ENCODE assay signal across 8 cellular contexts in the genomic region with DNA sequence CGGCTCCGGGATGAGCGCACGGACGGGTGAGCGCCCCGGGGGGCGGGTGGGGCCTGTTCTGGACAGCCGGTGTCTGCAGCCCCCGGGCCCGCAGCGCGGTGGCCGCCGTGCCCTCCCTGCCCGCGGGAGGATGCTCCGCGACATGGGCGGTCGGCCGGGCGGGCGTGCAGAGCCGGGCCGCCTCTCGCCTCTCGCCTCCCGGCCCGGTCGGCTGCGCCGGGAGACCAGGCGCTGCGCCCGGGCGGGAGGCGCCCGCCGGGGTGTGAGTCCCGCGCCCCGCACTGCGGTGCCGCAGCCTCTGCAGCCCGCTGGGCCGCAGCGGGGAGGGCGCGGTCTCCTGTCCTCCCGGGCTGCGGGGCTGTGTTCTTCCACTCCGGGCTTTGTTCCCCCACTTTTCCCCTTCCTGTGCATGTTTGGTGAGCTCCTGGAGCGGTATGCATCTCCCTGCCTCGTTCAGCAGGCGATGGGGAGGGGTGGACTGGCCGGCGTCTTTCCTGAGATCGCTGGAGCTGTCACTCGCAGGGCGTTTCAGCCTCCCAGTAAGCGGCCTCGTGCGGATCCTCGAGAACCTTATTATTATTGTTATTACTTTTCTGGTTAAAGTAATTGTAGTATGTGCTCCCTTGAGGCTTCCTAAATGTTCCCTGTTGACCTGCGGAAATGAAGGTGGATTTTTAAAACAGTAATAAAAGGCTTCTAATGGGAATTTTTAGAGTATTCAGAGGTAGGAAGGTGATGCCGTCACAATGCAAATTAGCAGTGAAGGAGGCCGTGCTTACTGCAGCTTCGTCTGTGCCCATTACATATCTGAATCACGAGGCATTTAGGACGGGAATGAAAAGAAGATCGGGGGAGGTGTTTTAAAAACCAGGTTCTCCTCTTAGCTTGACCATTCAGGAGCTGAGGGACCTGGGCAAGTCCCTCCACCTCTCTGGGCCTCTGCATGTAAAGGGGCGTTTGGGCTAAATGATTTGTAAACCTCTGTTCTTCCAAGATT. TPM values are rescaled to one million over a fixed set of nuclear protein-coding genes. Genes with fewer than 3 reads are reported as not detected.
DNase-seq lines count a peak whose midpoint lies in the region; ATAC-seq, FAIRE-seq and TF ChIP-seq lines count a peak whose summit lies in the region.

No MANE protein-coding gene starts in this region.

- H3K4me1 ChIP-seq in H1 (replicated peaks in 1 of 4; ENCODE audit: control insufficient read depth in 3 of 4, insufficient read depth in 4 of 4, low read length in 3 of 4) = peaks cover 0 to 3% (median 0%) of the 10 kb centered on the region in 4 experiments; a peak in 2 of 7 replicates
- peaks cover 15% of the 10 kb centered on the region for H3K4me1 ChIP-seq in upper lobe of right lung

- H2BK15ac ChIP-seq in H1 (ENCODE audit: low read length) = no peak overlapping the region

- POLR2A ChIA-PET in H1 (lab: Charles Lee; ENCODE audit: partially characterized antibody) = interaction anchor here (0.7 to 1.8 kb wide), 2 partner anchors 12 to 15 kb away, joined by 4 to 7 read pairs; partner anchors contain the start of gene LYSMD2

- FAIRE-seq in H1 (lab: Jason Lieb, UNC) = peak; percentile 55

- peaks cover 9% of the 10 kb centered on the region for H3K4me1 Mint-ChIP-seq in mesothelial cell of epicardium

- ATAC-seq in GM19395 (IDR thresholded peaks at IDR 0.05; ENCODE audit: unreplicated experiment) (peak; percentile 54), HG03460 (IDR thresholded peaks at IDR 0.05; ENCODE audit: unreplicated experiment) (peak; percentile 44), upper lobe of right lung (peak; percentile 50)

- no peaks in the 10 kb centered on the region for H3K36me3 ChIP-seq in H1 (ENCODE audit: control insufficient read depth in 2 of 4, insufficient read depth in 4 of 4, low read length in 3 of 4)
- no peaks in the 10 kb centered on the region for H3K36me3 ChIP-seq in upper lobe of right lung

- no peak overlapping the region for H3K56ac ChIP-seq in H1 (replicated peaks; ENCODE audit: insufficient read length, low read depth, low read length)

- H3K4me2 ChIP-seq in H1 (ENCODE audit: insufficient read depth in 1 of 2, low read depth in 2 of 2, low read length in 2 of 2) = peak overlapping the region; percentile 76 to 99

- H3K18ac ChIP-seq in H1 (ENCODE audit: extremely low read depth, low read length) = 0 out of 2 replicates have a peak overlapping the region, but pooled peaks have one; percentile 56

- H3K4me3 ChIP-seq in H1 (ENCODE audit: extremely low read depth in 1 of 4, insufficient read depth in 2 of 4, low read depth in 3 of 4, low read length in 4 of 4) = peak overlapping the region; percentile 54 to 75 (median 62)
- H3K4me3 ChIP-seq in upper lobe of right lung = peak overlapping the region; percentile 68

- no peak overlapping the region for H2BK12ac ChIP-seq in H1 (ENCODE audit: low read depth, low read length)

- TF ChIP-seq POLR2A in H1 (IDR thresholded peaks at IDR 0.05; ENCODE audit: control extremely low read depth in 1 of 2, low read depth in 2 of 2, low read length in 2 of 2) = no peak

- peak overlapping the region; percentile 71 for H3K27ac Mint-ChIP-seq in mesothelial cell of epicardium

- H3K23me2 ChIP-seq in H1 (ENCODE audit: low read depth, low read length) = peaks cover 7% of the 10 kb centered on the region; the same call in 1 of the 2 replicates

- peaks cover 2 to 3% of the 10 kb centered on the region in 2 experiments for H4K20me1 ChIP-seq in H1 (replicated peaks in 1 of 2; ENCODE audit: control insufficient read depth in 1 of 2, insufficient read depth in 2 of 2, low read length in 2 of 2)

- no peak overlapping the region for H3K4ac ChIP-seq in H1 (replicated peaks; ENCODE audit: insufficient read length, low read depth, low read length)

- DNase-seq in Caki2 (ENCODE audit: low read depth) (peak; percentile 23), T1000 (lab: John Stamatoyannopoulos, UW) (peak; percentile 22), H1 (ENCODE audit: low read depth in 1 of 2, low spot score in 2 of 2) (peak in 1 of 2 experiments; percentile 58), mesothelial cell of epicardium (ENCODE audit: low spot score in 2 of 2, unreplicated experiment in 2 of 2) (peak in 1 of 2 experiments; percentile 55), upper lobe of right lung (peak; percentile 67), foreskin melanocyte (no peak)

- no peak overlapping the region for H4K5ac ChIP-seq in H1 (ENCODE audit: insufficient read length, low read depth, low read length)

- no peaks in the 10 kb centered on the region for H3K9me3 ChIP-seq in H1 (ENCODE audit: insufficient read depth in 2 of 2, low read depth in 1 of 2, low read length in 1 of 2)
- H3K9me3 ChIP-seq in upper lobe of right lung = no peaks in the 10 kb centered on the region

- no peak for TF ChIP-seq EP300 in H1 (IDR thresholded peaks at IDR 0.05; ENCODE audit: borderline replicate concordance in 1 of 2, low read depth in 2 of 2, low read length in 2 of 2)

- H3K27me3 Mint-ChIP-seq in mesothelial cell of epicardium (ENCODE audit: low read depth) = peaks cover 63% of the 10 kb centered on the region

- CTCF ChIA-PET in H1 (lab: Charles Lee; ENCODE audit: partially characterized antibody) = interaction anchor here (0.5 to 1.3 kb wide), 5 partner anchors 9 to 49 kb away, joined by 3 to 4 read pairs (median 3); partner anchors contain the start of gene LYSMD2

- no peaks in the 10 kb centered on the region; the same call in 1 of the 2 replicates for H3K79me1 ChIP-seq in H1 (ENCODE audit: low read depth, low read length)

- WGBS in H1 (ENCODE audit: extremely low coverage in 1 of 2, insufficient coverage in 1 of 2, insufficient read length in 1 of 2, insufficient replicate concordance in 2 of 2, low coverage in 1 of 2, low lambda C conversion rate in 2 of 2, missing lambda C conversion rate in 1 of 2), 2 experiments = 4% methylated on average over 37 of the region's 73 CpGs; no CpG with 5 or more reads in 1 of the 2 experiments

- H4K8ac ChIP-seq in H1 (ENCODE audit: extremely low read depth, insufficient read depth, low read length) = no peak overlapping the region

- H3K14ac ChIP-seq in H1 (ENCODE audit: insufficient read length) = no peak overlapping the region

- H4K91ac ChIP-seq in H1 (replicated peaks; ENCODE audit: insufficient read length, low read length) = no peak overlapping the region

- H2BK120ac ChIP-seq in H1 (replicated peaks; ENCODE audit: low read depth, low read length) = no peak overlapping the region

- no peak overlapping the region for H2BK5ac ChIP-seq in H1 (ENCODE audit: low read depth, low read length)

- TF ChIP-seq RAD21 in H1 (IDR thresholded peaks at IDR 0.05 in 1 of 2, conservative IDR thresholded peaks at IDR 0.05 in 1 of 2; ENCODE audit: low read depth in 2 of 2, low read length in 2 of 2) = no peak

- H2BK20ac ChIP-seq in H1 (ENCODE audit: low read length) = no peak overlapping the region

- in situ Hi-C loops in Caki2 (cut with HindIII; ENCODE audit: low pct_unique_long_range_greater_than_20kb, low sequenced_read_pairs) = no loop called here

- peaks cover 13 to 36% (median 25%) of the 10 kb centered on the region in 4 experiments for H3K27me3 ChIP-seq in H1 (replicated peaks in 1 of 4; ENCODE audit: control insufficient read depth in 3 of 4, extremely low read depth in 1 of 4, insufficient read depth in 3 of 4, low read length in 3 of 4)
- no peaks in the 10 kb centered on the region for H3K27me3 ChIP-seq in upper lobe of right lung

- no peaks in the 10 kb centered on the region for H3K79me2 ChIP-seq in H1 (ENCODE audit: control insufficient read depth in 1 of 2, insufficient read depth in 2 of 2, low read length in 2 of 2)

- H3K9ac ChIP-seq in H1 (replicated peaks in 1 of 4; ENCODE audit: extremely low read depth in 1 of 4, low read depth in 3 of 4, low read length in 3 of 4) = peak overlapping the region in 1 of 4 experiments; percentile 63; a peak in 1 of 7 replicates

- intact Hi-C loops in upper lobe of right lung (cut with DNase I) = no loop called here

- peak overlapping the region; percentile 82; the same call in 1 of the 2 replicates for H2AFZ ChIP-seq in H1 (ENCODE audit: low read length)

- H3K4me3 Mint-ChIP-seq in mesothelial cell of epicardium = peak overlapping the region; percentile 86

- H3K27ac ChIP-seq in H1 (ENCODE audit: low read depth, low read length) (no peak overlapping the region), upper lobe of right lung (no peak overlapping the region)

- H3K9me3 Mint-ChIP-seq in mesothelial cell of epicardium = no peaks in the 10 kb centered on the region

- H2AK5ac ChIP-seq in H1 (ENCODE audit: low read depth, low read length) = no peak overlapping the region

- H3K36me3 Mint-ChIP-seq in mesothelial cell of epicardium = no peaks in the 10 kb centered on the region

- no peak overlapping the region for H3K23ac ChIP-seq in H1 (ENCODE audit: insufficient read length)

- TF ChIP-seq CTCF in H1 (IDR thresholded peaks at IDR 0.05; ENCODE audit: control extremely low read depth in 1 of 3, insufficient read depth in 1 of 3, low read depth in 1 of 3, low read length in 3 of 3) (no peak), mesothelial cell of epicardium (IDR thresholded peaks at IDR 0.05; ENCODE audit: unreplicated experiment) (no peak), upper lobe of right lung (IDR thresholded peaks at IDR 0.05) (no peak)

RNA-seq across cellular contexts. Expression of gene TMOD2, which starts 0.6 kb away (rescaled TPM):
- total RNA-seq in Caki2 (2014; rRNA removed; shearing (Covaris generic); ENCODE audit: low replicate concordance) = 0.09 and 0.71 TPM in 2 replicates
- 4.9 and 6.5 TPM in 2 replicates for total RNA-seq in H1 (2021; fragmentation: NEBNext Ultra II Directional; extraction: Animal tissue kit (Norgen Biotek cat#: 25700))
- 0.58 and 0.80 TPM in 2 replicates for polyA plus RNA-seq in H1 (2011; rRNA removed)
- 1.1 TPM for polyA plus RNA-seq in H1 (2011; cell fraction: cytosol; rRNA removed)
- polyA plus RNA-seq in H1 (2011; cell fraction: nucleus; rRNA removed) = 1.4 TPM
- polyA plus RNA-seq in H1 (2012, experiment 1 of 2) = 1.0 to 2.7 TPM (median 1.6 TPM) in 4 replicates
- polyA plus RNA-seq in H1 (2012, experiment 2 of 2) = 0.07 TPM
- 2.0 TPM for polyA plus RNA-seq in H1 (2013, experiment 1 of 2)
- polyA plus RNA-seq in H1 (2013, experiment 2 of 2) = 1.9 TPM
- 1.7 and 2.4 TPM in 2 replicates for polyA minus RNA-seq in H1 (2011; rRNA and poly(A)+ RNA removed)
- 2.6 TPM for polyA minus RNA-seq in H1 (2011; cell fraction: cytosol; rRNA and poly(A)+ RNA removed)
- 3.1 TPM for polyA minus RNA-seq in H1 (2011; cell fraction: nucleus; rRNA and poly(A)+ RNA removed)
- total RNA-seq in mesothelial cell of epicardium (9.0 to 10.4 TPM (median 10.0 TPM) in 3 replicates), upper lobe of right lung (16.1 TPM)

RNA-seq across cellular contexts. Expression of gene LYSMD2, which starts 14.5 kb away (rescaled TPM):
- 13.1 and 13.6 TPM in 2 replicates for total RNA-seq in Caki2 (2014; rRNA removed; shearing (Covaris generic); ENCODE audit: low replicate concordance)
- 2.7 and 3.2 TPM in 2 replicates for total RNA-seq in H1 (2021; fragmentation: NEBNext Ultra II Directional; extraction: Animal tissue kit (Norgen Biotek cat#: 25700))
- 0.85 and 2.2 TPM in 2 replicates for polyA plus RNA-seq in H1 (2011; rRNA removed)
- 1.9 TPM for polyA plus RNA-seq in H1 (2011; cell fraction: cytosol; rRNA removed)
- 0.86 TPM for polyA plus RNA-seq in H1 (2011; cell fraction: nucleus; rRNA removed)
- polyA plus RNA-seq in H1 (2012, experiment 1 of 2) = 1.1 to 2.2 TPM (median 1.4 TPM) in 4 replicates
- polyA plus RNA-seq in H1 (2012, experiment 2 of 2) = 1.6 TPM
- polyA plus RNA-seq in H1 (2013, experiment 1 of 2) = 0.91 TPM
- polyA plus RNA-seq in H1 (2013, experiment 2 of 2) = 1.2 TPM
- 0.76 and 1.1 TPM in 2 replicates for polyA minus RNA-seq in H1 (2011; rRNA and poly(A)+ RNA removed)
- polyA minus RNA-seq in H1 (2011; cell fraction: cytosol; rRNA and poly(A)+ RNA removed) = 1.1 TPM
- polyA minus RNA-seq in H1 (2011; cell fraction: nucleus; rRNA and poly(A)+ RNA removed) = 0.70 TPM
- total RNA-seq in mesothelial cell of epicardium (1.8 to 2.1 TPM (median 1.9 TPM) in 3 replicates), upper lobe of right lung (20.6 TPM)
